8 cellular contexts compared by ENCODE assay signal in genomic region chr12:21657336-21658077, GRCh38.
DNase-seq lines count a peak whose midpoint lies in the region; ATAC-seq and TF ChIP-seq lines count a peak whose summit lies in the region.

LDHB (minus strand) TSS chr12:21657842; CDS start chr12:21654671, 3,171 bp downstream.

- H3K9me3 ChIP-seq in HUES6 (ENCODE audit: control insufficient read depth, insufficient read depth, low read depth, low read length) (no peaks in the 10 kb centered on the region), mucosa of rectum (ENCODE audit: control insufficient read depth in 2 of 2, low read length in 2 of 2) (no peaks in the 10 kb centered on the region)

- no peak for TF ChIP-seq CTCF in epithelial cell of esophagus (IDR thresholded peaks at IDR 0.05; ENCODE audit: insufficient read depth, low read depth, low read length, missing control alignments)

- H3K9ac ChIP-seq in HUES6 (ENCODE audit: low read length) (peak within 1 kb of the TSS; percentile 99), mucosa of rectum (ENCODE audit: low read depth in 1 of 2, low read length in 2 of 2) (peak within 1 kb of the TSS; percentile 69 to 79)

- DNase-seq in D341Med (ENCODE audit: low spot score) (peak; percentile 94), OCI-M1 (lab: John Stamatoyannopoulos, UW) (peak; percentile 98), activated T-cell treated with anti-CD3 and anti-CD28 coated beads for 24 hours (ENCODE audit: low read depth) (peak; percentile 94), epithelial cell of esophagus (ENCODE audit: low read depth) (peak; percentile 92)
- peak; percentile 96 for DNase-seq in stimulated activated CD8-positive, alpha-beta memory T cell treated with anti-CD3 and anti-CD28 coated beads, Interleukin-4, amount 100 ng/mL, for 48 hours

- peak within 1 kb of the TSS; percentile 93 for H3K4me3 ChIP-seq in HUES6 (ENCODE audit: low read depth, low read length)
- H3K4me3 ChIP-seq in epithelial cell of esophagus (ENCODE audit: low read length): peak within 1 kb of the TSS; percentile 80
- peak within 1 kb of the TSS; percentile 88 to 92 for H3K4me3 ChIP-seq in mucosa of rectum (ENCODE audit: low read length in 2 of 2)

- peak within 1 kb of the TSS; percentile 97 for H3K27ac ChIP-seq in HUES6 (ENCODE audit: low read depth, low read length)
- peak within 1 kb of the TSS; percentile 81 to 84 for H3K27ac ChIP-seq in mucosa of rectum (ENCODE audit: low read depth in 2 of 2, low read length in 2 of 2)

- peaks cover 34% of the 10 kb centered on the region for H3K36me3 ChIP-seq in HUES6 (ENCODE audit: control insufficient read depth, insufficient read depth, low read length)
- H3K36me3 ChIP-seq in mucosa of rectum (ENCODE audit: control insufficient read depth in 2 of 2, insufficient read depth in 2 of 2, low read length in 2 of 2): peaks cover 8 to 9% of the 10 kb centered on the region in 2 donors

- H3K27me3 ChIP-seq in HUES6 (ENCODE audit: control insufficient read depth, insufficient read depth, low read length): no peaks in the 10 kb centered on the region
- no peaks in the 10 kb centered on the region for H3K27me3 ChIP-seq in mucosa of rectum (ENCODE audit: control insufficient read depth in 2 of 2, insufficient read depth in 2 of 2, low read length in 2 of 2)

- ATAC-seq in GM21423 (IDR thresholded peaks at IDR 0.05; ENCODE audit: unreplicated experiment): peak; percentile 95

- H3K4me1 ChIP-seq in HUES6 (ENCODE audit: control insufficient read depth, insufficient read depth, low read length) (peaks cover 19% of the 10 kb centered on the region), mucosa of rectum (ENCODE audit: control insufficient read depth in 2 of 2, insufficient read depth in 2 of 2, low read length in 2 of 2) (peaks cover 0 to 7% of the 10 kb centered on the region in 2 donors)

Comparison
In these comparisons a context has a peak if more than half of its experiments do, and no peak if none do; other contexts are left out.
1. Peak in every context shown above with its lines: DNase-seq, ATAC-seq, H3K4me3 ChIP-seq and H3K27ac ChIP-seq.